In the genomic region with DNA sequence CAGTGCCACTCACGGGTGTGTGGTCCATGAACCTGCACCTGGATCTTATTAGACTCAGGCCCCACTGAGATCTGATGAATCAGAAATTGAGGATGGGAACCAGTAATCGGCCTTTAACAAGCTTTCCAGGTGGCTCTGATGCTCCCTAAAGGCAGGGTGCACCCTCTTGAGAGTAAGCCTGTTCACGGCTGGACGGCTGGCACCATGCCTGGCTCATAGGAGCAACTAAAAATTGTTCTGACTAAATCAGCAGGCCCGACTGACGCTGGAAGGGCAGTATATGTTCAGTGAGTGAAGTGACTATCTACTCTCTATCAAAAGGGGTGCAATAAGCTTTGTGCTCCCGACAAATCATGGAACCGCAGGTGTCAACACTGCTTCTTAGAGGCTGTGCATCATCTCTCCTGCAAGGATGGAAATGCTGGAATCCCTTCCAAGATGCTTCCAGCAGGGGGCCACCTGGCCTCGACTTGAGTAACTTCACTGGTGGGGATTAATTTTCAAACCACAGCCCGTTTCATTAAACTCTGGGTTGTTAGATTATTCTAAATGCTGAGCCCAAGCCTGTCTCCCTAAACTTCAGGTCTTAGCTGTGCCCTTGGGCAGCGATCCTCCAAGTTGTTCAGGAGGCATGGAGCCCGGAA, we compare ENCODE assay signal across 9 cellular contexts. TPM values are rescaled to one million over a fixed set of nuclear protein-coding genes. Genes with fewer than 3 reads are reported as not detected.
DNase-seq lines count a peak whose midpoint lies in the region; ATAC-seq and TF ChIP-seq lines count a peak whose summit lies in the region.
"Had no signal": no experiment of that assay in that cellular context is flagged by ENCODE, and none has a peak within 500 bp of the region (broad histone marks: within the 10 kb centered on the region; RNA-seq: fewer than 3 reads in every experiment).

No MANE protein-coding gene starts in this region.

- H3K27me3 Mint-ChIP-seq in naive thymus-derived CD8-positive, alpha-beta T cell: no peaks in the 10 kb centered on the region
- H3K27me3 Mint-ChIP-seq in natural killer cell (ENCODE audit: low read depth in 2 of 2): no peaks in the 10 kb centered on the region
- H3K27me3 Mint-ChIP-seq: activated naive CD8-positive, alpha-beta T cell had no signal

- H3K4me1 Mint-ChIP-seq in naive thymus-derived CD8-positive, alpha-beta T cell: peaks cover 0 to 7% (median 0%) of the 10 kb centered on the region in 4 donors
- peaks cover 5 to 10% of the 10 kb centered on the region in 2 donors for H3K4me1 Mint-ChIP-seq in natural killer cell

- H3K4me3 Mint-ChIP-seq in naive thymus-derived CD8-positive, alpha-beta T cell: no peak overlapping the region
- H3K4me3 Mint-ChIP-seq in natural killer cell: no peak overlapping the region
- H3K4me3 Mint-ChIP-seq: activated naive CD8-positive, alpha-beta T cell had no signal

- peak; percentile 40; the same call in 1 of the 2 replicates for TF ChIP-seq CTCF in LNCaP clone FGC (IDR thresholded peaks at IDR 0.05; ENCODE audit: control insufficient read depth, extremely low read depth, insufficient read depth)
- no peak for TF ChIP-seq CTCF in natural killer cell (IDR thresholded peaks at IDR 0.05)

- peak; percentile 11 for DNase-seq in Caki2 (ENCODE audit: low read depth)
- DNase-seq in LNCaP clone FGC (ENCODE audit: low read depth): no peak
- DNase-seq in T47D (ENCODE audit: low read depth in 1 of 2, low spot score in 1 of 2): peak; percentile 10 to 61
- DNase-seq in myocyte (ENCODE audit: low read depth): peak; percentile 22
- DNase-seq in naive thymus-derived CD8-positive, alpha-beta T cell: no peak
- no peak for DNase-seq in natural killer cell
- no peak for DNase-seq in activated T-cell treated with anti-CD3 and anti-CD28 coated beads for 4 hours

- no peak overlapping the region for H3K4me3 ChIP-seq in LNCaP clone FGC (ENCODE audit: low read depth, low read length)

- POLR2A ChIA-PET in naive thymus-derived CD8-positive, alpha-beta T cell (lab: Charles Lee): no interaction called here

- in situ Hi-C loops in Caki2 (cut with HindIII; ENCODE audit: low pct_unique_long_range_greater_than_20kb, low sequenced_read_pairs) (no loop called here), T47D (cut with HindIII; ENCODE audit: low pct_unique_long_range_greater_than_20kb, low sequenced_read_pairs) (no loop called here)

- peaks cover 10 to 48% (median 13%) of the 10 kb centered on the region in 3 donors for H3K36me3 Mint-ChIP-seq in naive thymus-derived CD8-positive, alpha-beta T cell
- H3K36me3 Mint-ChIP-seq in natural killer cell: no peaks in the 10 kb centered on the region

- H3K27ac Mint-ChIP-seq in naive thymus-derived CD8-positive, alpha-beta T cell: no peak overlapping the region
- no peak overlapping the region for H3K27ac Mint-ChIP-seq in natural killer cell
- H3K27ac Mint-ChIP-seq: activated naive CD8-positive, alpha-beta T cell had no signal

- ATAC-seq in HG02642 (IDR thresholded peaks at IDR 0.05; ENCODE audit: poor library complexity, unreplicated experiment) (no peak), natural killer cell (no peak)
- ATAC-seq in naive thymus-derived CD8-positive, alpha-beta T cell: no peak

- intact Hi-C loops in natural killer cell (cut with micrococcal nuclease): no loop called here

- H3K9me3 Mint-ChIP-seq in naive thymus-derived CD8-positive, alpha-beta T cell: no peaks in the 10 kb centered on the region
- H3K9me3 Mint-ChIP-seq in natural killer cell: no peaks in the 10 kb centered on the region

RNA-seq across cellular contexts. Expression of a gene that starts 28.4 kb away (rescaled TPM):
- 19.5 and 35.3 TPM in 2 replicates for total RNA-seq in Caki2 (2014; rRNA removed; shearing (Covaris generic); ENCODE audit: low replicate concordance)
- total RNA-seq in myocyte (16.4 and 19.4 TPM in 2 replicates), natural killer cell (10 to 100 TPM; 16.2 to 24.9 (median 17.3) TPM)
- polyA plus RNA-seq in myocyte (2012): 3.6 TPM
- total RNA-seq in naive thymus-derived CD8-positive, alpha-beta T cell: 10 to 100 TPM; 31.4 to 32.6 TPM
- polyA plus RNA-seq in naive thymus-derived CD8-positive, alpha-beta T cell: 1 to 10 TPM; 1.4 to 2.5 (median 2.1) TPM

RNA-seq across cellular contexts. Expression of a gene that starts 57.6 kb away (rescaled TPM):
- 2.5 and 4.7 TPM in 2 replicates for total RNA-seq in Caki2 (2014; rRNA removed; shearing (Covaris generic); ENCODE audit: low replicate concordance)
- total RNA-seq in myocyte (0.40 and 2.8 TPM in 2 replicates), natural killer cell (10 to 100 TPM in 2 of 3 donors, 1 to 10 TPM in 1; 8.8 to 16.4 (median 15.1) TPM)
- 1.8 TPM for polyA plus RNA-seq in myocyte (2012)
- total RNA-seq in naive thymus-derived CD8-positive, alpha-beta T cell: 1 to 10 TPM; 3.5 to 4.0 TPM
- 10 to 100 TPM in 1 of 3 donors, 1 to 10 TPM in 2; 5.3 to 10.4 (median 7.7) TPM for polyA plus RNA-seq in naive thymus-derived CD8-positive, alpha-beta T cell

Comparison
In these comparisons a context has a peak if more than half of its experiments do, and no peak if none do; other contexts are left out.
1. DNase-seq: peak in Caki2 (single experiment), T47D (2 of 2) and myocyte (single experiment); none in LNCaP clone FGC (single experiment), naive thymus-derived CD8-positive, alpha-beta T cell (0 of 10), natural killer cell (single experiment) and activated T-cell treated with anti-CD3 and anti-CD28 coated beads for 4 hours (single experiment).